Comparison of ENCODE assay signal across 11 cellular contexts in the genomic region with DNA sequence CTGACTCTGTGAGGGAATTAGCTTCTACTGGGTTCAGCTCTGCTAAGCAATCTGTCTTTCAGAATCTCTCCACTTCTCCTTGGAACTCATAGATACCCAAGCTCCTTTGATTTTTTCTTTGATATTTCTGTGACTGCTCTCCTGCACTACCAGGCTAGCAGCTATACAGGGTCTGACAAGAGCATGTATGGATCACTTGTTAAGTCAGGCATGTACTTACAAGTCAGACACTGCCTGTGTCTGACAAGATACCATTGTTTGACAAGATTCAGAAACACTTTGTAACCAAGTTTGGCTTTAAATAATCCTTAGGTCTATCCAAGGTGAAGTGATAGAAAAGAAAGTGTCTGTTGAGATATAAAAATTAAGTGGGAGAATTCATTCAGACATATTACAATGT.
DNase-seq lines count a peak whose midpoint lies in the region; ATAC-seq and TF ChIP-seq lines count a peak whose summit lies in the region.
"Had no signal": no experiment of that assay in that cellular context is flagged by ENCODE, and none has a peak within 500 bp of the region (broad histone marks: within the 10 kb centered on the region; RNA-seq: fewer than 3 reads in every experiment).

No MANE protein-coding gene starts in this region.

- H3K27me3 Mint-ChIP-seq in stimulated activated memory B cell treated with anti-CD40 and anti-IgM and Interleukin-4, amounts not matched to agents 10 μg/mL and 1 μg/mL and 100 μg/mL, for 72 hours: no peaks in the 10 kb centered on the region

- H3K36me3 ChIP-seq in Peyer's patch (no peaks in the 10 kb centered on the region), esophagus muscularis mucosa (no peaks in the 10 kb centered on the region)
- H3K36me3 ChIP-seq: BLaER1 had no signal

- DNase-seq in G401 (ENCODE audit: low spot score) (peak; percentile 48), Peyer's patch (no peak), esophagus muscularis mucosa (ENCODE audit: extremely low spot score) (no peak), iPS-NIHi11 (ENCODE audit: low spot score) (no peak)
- DNase-seq: cortex of kidney, EL, NCI-H345 had no signal

- ATAC-seq in stimulated activated memory B cell treated with anti-CD40 and anti-IgM and Interleukin-4, amounts not matched to agents 10 μg/mL and 1 μg/mL and 100 μg/mL, for 72 hours: no peak
- ATAC-seq in HG03095 (IDR thresholded peaks at IDR 0.05; ENCODE audit: unreplicated experiment) (no peak), GM19467 (IDR thresholded peaks at IDR 0.05; ENCODE audit: unreplicated experiment) (no peak)

- no peak for TF ChIP-seq POLR2A in Peyer's patch (IDR thresholded peaks at IDR 0.05)
- TF ChIP-seq POLR2A in esophagus muscularis mucosa (IDR thresholded peaks at IDR 0.05; ENCODE audit: low read depth): no peak

- H3K9me3 ChIP-seq in Peyer's patch (no peaks in the 10 kb centered on the region), esophagus muscularis mucosa (no peaks in the 10 kb centered on the region)
- H3K9me3 ChIP-seq: BLaER1 had no signal

- no peaks in the 10 kb centered on the region for H3K27me3 ChIP-seq in Peyer's patch
- H3K27me3 ChIP-seq in esophagus muscularis mucosa: no peaks in the 10 kb centered on the region

- intact Hi-C loops in esophagus muscularis mucosa (cut with DNase I): no loop called here

- in situ Hi-C loops in G401 (cut with HindIII; ENCODE audit: low sequenced_read_pairs): no loop called here

- TF ChIP-seq EP300 in esophagus muscularis mucosa (IDR thresholded peaks at IDR 0.05): no peak

- peaks cover 42% of the 10 kb centered on the region for H3K4me1 Mint-ChIP-seq in stimulated activated memory B cell treated with anti-CD40 and anti-IgM and Interleukin-4, amounts not matched to agents 10 μg/mL and 1 μg/mL and 100 μg/mL, for 72 hours

- TF ChIP-seq CTCF in Peyer's patch (IDR thresholded peaks at IDR 0.05) (no peak), esophagus muscularis mucosa (IDR thresholded peaks at IDR 0.05) (no peak)

- H3K27ac Mint-ChIP-seq in stimulated activated memory B cell treated with anti-CD40 and anti-IgM and Interleukin-4, amounts not matched to agents 10 μg/mL and 1 μg/mL and 100 μg/mL, for 72 hours: peak overlapping the region; percentile 47

- H3K9me3 Mint-ChIP-seq in stimulated activated memory B cell treated with anti-CD40 and anti-IgM and Interleukin-4, amounts not matched to agents 10 μg/mL and 1 μg/mL and 100 μg/mL, for 72 hours: no peaks in the 10 kb centered on the region

- H3K27ac ChIP-seq in Peyer's patch: peak overlapping the region in 3 of 4 donors; percentile 36 to 68 (median 41)
- peak overlapping the region in 3 of 4 donors; percentile 6 to 8 (median 6) for H3K27ac ChIP-seq in esophagus muscularis mucosa (replicated peaks in 1 of 4)
- H3K27ac ChIP-seq: BLaER1 had no signal

- H3K4me1 ChIP-seq in Peyer's patch (peaks cover 0 to 18% (median 5%) of the 10 kb centered on the region in 4 donors), esophagus muscularis mucosa (peaks cover 22 to 42% (median 33%) of the 10 kb centered on the region in 4 donors)

- H3K4me3 Mint-ChIP-seq in stimulated activated memory B cell treated with anti-CD40 and anti-IgM and Interleukin-4, amounts not matched to agents 10 μg/mL and 1 μg/mL and 100 μg/mL, for 72 hours: no peak overlapping the region

- H3K36me3 Mint-ChIP-seq in stimulated activated memory B cell treated with anti-CD40 and anti-IgM and Interleukin-4, amounts not matched to agents 10 μg/mL and 1 μg/mL and 100 μg/mL, for 72 hours: no peaks in the 10 kb centered on the region

- H3K4me3 ChIP-seq in Peyer's patch (no peak overlapping the region), esophagus muscularis mucosa (no peak overlapping the region)
- H3K4me3 ChIP-seq: BLaER1 had no signal
